In the genomic region with DNA sequence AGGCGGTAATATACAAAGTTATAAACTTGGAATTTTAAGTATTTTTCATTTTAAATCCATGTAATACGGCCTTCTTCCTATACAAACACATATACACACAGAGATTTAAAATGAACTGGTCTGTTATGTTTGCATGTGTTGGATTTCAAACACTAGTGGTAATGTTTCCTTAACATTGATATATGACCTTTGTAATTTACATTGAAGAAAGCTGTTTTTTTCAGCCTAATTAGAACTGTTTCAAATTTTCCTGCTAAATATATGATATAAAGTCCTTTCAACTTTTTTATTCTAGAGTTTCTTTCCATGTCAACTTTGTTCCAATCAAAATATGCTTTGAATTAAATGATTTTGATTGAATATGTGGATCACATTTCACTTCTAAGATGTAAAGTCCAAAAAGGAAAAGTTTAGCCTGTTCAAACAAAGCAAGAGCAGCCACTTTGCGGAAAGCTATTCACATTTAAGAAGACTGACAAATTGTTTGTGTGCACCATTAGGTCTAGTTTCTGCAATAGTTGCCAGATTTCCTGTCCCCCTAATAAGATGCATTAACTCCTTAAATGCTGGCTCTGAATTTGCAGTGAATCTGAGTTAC, we compare ENCODE assay signal across 1 cellular context.
A peak's percentile ranks its signal among the peaks of the same experiment; 100 is the strongest.
TF ChIP-seq lines count a peak whose summit lies in the region.

No MANE protein-coding gene starts in this region.

TF ChIP-seq in HepG2, 621 proteins besides CTCF, POLR2A, EP300 and RAD21 (continued from another document and continues in another):
- TF ChIP-seq, protein P1, sequence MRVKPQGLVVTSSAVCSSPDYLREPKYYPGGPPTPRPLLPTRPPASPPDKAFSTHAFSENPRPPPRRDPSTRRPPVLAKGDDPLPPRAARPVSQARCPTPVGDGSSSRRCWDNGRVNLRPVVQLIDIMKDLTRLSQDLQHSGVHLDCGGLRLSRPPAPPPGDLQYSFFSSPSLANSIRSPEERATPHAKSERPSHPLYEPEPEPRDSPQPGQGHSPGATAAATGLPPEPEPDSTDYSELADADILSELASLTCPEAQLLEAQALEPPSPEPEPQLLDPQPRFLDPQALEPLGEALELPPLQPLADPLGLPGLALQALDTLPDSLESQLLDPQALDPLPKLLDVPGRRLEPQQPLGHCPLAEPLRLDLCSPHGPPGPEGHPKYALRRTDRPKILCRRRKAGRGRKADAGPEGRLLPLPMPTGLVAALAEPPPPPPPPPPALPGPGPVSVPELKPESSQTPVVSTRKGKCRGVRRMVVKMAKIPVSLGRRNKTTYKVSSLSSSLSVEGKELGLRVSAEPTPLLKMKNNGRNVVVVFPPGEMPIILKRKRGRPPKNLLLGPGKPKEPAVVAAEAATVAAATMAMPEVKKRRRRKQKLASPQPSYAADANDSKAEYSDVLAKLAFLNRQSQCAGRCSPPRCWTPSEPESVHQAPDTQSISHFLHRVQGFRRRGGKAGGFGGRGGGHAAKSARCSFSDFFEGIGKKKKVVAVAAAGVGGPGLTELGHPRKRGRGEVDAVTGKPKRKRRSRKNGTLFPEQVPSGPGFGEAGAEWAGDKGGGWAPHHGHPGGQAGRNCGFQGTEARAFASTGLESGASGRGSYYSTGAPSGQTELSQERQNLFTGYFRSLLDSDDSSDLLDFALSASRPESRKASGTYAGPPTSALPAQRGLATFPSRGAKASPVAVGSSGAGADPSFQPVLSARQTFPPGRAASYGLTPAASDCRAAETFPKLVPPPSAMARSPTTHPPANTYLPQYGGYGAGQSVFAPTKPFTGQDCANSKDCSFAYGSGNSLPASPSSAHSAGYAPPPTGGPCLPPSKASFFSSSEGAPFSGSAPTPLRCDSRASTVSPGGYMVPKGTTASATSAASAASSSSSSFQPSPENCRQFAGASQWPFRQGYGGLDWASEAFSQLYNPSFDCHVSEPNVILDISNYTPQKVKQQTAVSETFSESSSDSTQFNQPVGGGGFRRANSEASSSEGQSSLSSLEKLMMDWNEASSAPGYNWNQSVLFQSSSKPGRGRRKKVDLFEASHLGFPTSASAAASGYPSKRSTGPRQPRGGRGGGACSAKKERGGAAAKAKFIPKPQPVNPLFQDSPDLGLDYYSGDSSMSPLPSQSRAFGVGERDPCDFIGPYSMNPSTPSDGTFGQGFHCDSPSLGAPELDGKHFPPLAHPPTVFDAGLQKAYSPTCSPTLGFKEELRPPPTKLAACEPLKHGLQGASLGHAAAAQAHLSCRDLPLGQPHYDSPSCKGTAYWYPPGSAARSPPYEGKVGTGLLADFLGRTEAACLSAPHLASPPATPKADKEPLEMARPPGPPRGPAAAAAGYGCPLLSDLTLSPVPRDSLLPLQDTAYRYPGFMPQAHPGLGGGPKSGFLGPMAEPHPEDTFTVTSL (CRISPR knock-in tag; IDR thresholded peaks at IDR 0.05; ENCODE audit: borderline replicate concordance), result peak; percentile 35; the same call in 1 of the 2 replicates
- TF ChIP-seq, protein P2, sequence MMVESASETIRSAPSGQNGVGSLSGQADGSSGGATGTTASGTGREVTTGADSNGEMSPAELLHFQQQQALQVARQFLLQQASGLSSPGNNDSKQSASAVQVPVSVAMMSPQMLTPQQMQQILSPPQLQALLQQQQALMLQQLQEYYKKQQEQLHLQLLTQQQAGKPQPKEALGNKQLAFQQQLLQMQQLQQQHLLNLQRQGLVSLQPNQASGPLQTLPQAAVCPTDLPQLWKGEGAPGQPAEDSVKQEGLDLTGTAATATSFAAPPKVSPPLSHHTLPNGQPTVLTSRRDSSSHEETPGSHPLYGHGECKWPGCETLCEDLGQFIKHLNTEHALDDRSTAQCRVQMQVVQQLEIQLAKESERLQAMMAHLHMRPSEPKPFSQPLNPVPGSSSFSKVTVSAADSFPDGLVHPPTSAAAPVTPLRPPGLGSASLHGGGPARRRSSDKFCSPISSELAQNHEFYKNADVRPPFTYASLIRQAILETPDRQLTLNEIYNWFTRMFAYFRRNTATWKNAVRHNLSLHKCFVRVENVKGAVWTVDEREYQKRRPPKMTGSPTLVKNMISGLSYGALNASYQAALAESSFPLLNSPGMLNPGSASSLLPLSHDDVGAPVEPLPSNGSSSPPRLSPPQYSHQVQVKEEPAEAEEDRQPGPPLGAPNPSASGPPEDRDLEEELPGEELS (CRISPR knock-in tag; IDR thresholded peaks at IDR 0.05), result peak; percentile 27; the same call in 1 of the 2 replicates
- TF ChIP-seq ELF3 (CRISPR knock-in tag; IDR thresholded peaks at IDR 0.05) (peak; percentile 35; the same call in 1 of the 2 replicates), HNF4G (IDR thresholded peaks at IDR 0.05; ENCODE audit: borderline replicate concordance, low read depth, low read length) (peak; percentile 12; the same call in 1 of the 2 replicates), HNF4G (CRISPR knock-in tag; IDR thresholded peaks at IDR 0.05; ENCODE audit: borderline replicate concordance, low read depth) (no peak), ZFP41 (CRISPR knock-in tag; IDR thresholded peaks at IDR 0.05; ENCODE audit: borderline replicate concordance) (no peak), PAWR (CRISPR knock-in tag; IDR thresholded peaks at IDR 0.05; ENCODE audit: borderline replicate concordance) (no peak), ATF7-NPFF (CRISPR knock-in tag; IDR thresholded peaks at IDR 0.05; ENCODE audit: low read depth) (no peak), HDAC2 (CRISPR knock-in tag; IDR thresholded peaks at IDR 0.05) (0 out of 2 replicates have a peak, but pooled peaks have one; percentile 10), SATB2 (CRISPR knock-in tag; IDR thresholded peaks at IDR 0.05) (peak; percentile 52; the same call in 1 of the 2 replicates), NR2F6 (IDR thresholded peaks at IDR 0.05) (peak; percentile 47; the same call in 1 of the 2 replicates), NR2F6 (CRISPR knock-in tag; IDR thresholded peaks at IDR 0.05) (no peak), ASH2L (IDR thresholded peaks at IDR 0.05; ENCODE audit: insufficient read length, low read depth, low read length) (peak; percentile 62), CEBPG (CRISPR knock-in tag; IDR thresholded peaks at IDR 0.05) (peak; percentile 58), GZF1 (CRISPR knock-in tag; IDR thresholded peaks at IDR 0.05) (peak; percentile 89; the same call in 1 of the 2 replicates), ZNF850 (CRISPR knock-in tag; conservative IDR thresholded peaks at IDR 0.05) (no peak), ZNF652 (CRISPR knock-in tag; IDR thresholded peaks at IDR 0.05; ENCODE audit: borderline replicate concordance, low read depth) (peak; percentile 97), NFIB (CRISPR knock-in tag; IDR thresholded peaks at IDR 0.05; ENCODE audit: borderline replicate concordance) (no peak), DPF2 (CRISPR knock-in tag; IDR thresholded peaks at IDR 0.05; ENCODE audit: borderline replicate concordance, low read depth) (peak; percentile 32; the same call in 1 of the 2 replicates), FOXP1 (IDR thresholded peaks at IDR 0.05) (no peak), FOXP1 (CRISPR knock-in tag; IDR thresholded peaks at IDR 0.05) (no peak), ZNF367 (CRISPR knock-in tag; IDR thresholded peaks at IDR 0.05; ENCODE audit: borderline replicate concordance) (no peak), NFIC (IDR thresholded peaks at IDR 0.05; ENCODE audit: low read length) (peak; percentile 57; the same call in 1 of the 2 replicates)
- TF ChIP-seq, protein P3, sequence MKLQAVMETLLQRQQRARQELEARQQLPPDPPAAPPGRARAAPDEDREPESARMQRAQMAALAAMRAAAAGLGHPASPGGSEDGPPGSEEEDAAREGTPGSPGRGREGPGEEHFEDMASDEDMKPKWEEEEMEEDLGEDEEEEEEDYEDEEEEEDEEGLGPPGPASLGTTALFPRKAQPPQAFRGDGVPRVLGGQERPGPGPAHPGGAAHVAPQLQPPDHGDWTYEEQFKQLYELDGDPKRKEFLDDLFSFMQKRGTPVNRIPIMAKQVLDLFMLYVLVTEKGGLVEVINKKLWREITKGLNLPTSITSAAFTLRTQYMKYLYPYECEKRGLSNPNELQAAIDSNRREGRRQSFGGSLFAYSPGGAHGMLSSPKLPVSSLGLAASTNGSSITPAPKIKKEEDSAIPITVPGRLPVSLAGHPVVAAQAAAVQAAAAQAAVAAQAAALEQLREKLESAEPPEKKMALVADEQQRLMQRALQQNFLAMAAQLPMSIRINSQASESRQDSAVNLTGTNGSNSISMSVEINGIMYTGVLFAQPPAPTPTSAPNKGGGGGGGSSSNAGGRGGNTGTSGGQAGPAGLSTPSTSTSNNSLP (IDR thresholded peaks at IDR 0.05; ENCODE audit: low read depth, low read length), result peak; percentile 74
- TF ChIP-seq, protein P4, sequence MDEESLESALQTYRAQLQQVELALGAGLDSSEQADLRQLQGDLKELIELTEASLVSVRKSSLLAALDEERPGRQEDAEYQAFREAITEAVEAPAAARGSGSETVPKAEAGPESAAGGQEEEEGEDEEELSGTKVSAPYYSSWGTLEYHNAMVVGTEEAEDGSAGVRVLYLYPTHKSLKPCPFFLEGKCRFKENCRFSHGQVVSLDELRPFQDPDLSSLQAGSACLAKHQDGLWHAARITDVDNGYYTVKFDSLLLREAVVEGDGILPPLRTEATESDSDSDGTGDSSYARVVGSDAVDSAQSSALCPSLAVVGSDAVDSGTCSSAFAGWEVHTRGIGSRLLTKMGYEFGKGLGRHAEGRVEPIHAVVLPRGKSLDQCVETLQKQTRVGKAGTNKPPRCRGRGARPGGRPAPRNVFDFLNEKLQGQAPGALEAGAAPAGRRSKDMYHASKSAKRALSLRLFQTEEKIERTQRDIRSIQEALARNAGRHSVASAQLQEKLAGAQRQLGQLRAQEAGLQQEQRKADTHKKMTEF (CRISPR knock-in tag; IDR thresholded peaks at IDR 0.05), result peak; percentile 30; the same call in 1 of the 2 replicates
- TF ChIP-seq, protein P5, sequence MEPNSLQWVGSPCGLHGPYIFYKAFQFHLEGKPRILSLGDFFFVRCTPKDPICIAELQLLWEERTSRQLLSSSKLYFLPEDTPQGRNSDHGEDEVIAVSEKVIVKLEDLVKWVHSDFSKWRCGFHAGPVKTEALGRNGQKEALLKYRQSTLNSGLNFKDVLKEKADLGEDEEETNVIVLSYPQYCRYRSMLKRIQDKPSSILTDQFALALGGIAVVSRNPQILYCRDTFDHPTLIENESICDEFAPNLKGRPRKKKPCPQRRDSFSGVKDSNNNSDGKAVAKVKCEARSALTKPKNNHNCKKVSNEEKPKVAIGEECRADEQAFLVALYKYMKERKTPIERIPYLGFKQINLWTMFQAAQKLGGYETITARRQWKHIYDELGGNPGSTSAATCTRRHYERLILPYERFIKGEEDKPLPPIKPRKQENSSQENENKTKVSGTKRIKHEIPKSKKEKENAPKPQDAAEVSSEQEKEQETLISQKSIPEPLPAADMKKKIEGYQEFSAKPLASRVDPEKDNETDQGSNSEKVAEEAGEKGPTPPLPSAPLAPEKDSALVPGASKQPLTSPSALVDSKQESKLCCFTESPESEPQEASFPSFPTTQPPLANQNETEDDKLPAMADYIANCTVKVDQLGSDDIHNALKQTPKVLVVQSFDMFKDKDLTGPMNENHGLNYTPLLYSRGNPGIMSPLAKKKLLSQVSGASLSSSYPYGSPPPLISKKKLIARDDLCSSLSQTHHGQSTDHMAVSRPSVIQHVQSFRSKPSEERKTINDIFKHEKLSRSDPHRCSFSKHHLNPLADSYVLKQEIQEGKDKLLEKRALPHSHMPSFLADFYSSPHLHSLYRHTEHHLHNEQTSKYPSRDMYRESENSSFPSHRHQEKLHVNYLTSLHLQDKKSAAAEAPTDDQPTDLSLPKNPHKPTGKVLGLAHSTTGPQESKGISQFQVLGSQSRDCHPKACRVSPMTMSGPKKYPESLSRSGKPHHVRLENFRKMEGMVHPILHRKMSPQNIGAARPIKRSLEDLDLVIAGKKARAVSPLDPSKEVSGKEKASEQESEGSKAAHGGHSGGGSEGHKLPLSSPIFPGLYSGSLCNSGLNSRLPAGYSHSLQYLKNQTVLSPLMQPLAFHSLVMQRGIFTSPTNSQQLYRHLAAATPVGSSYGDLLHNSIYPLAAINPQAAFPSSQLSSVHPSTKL (CRISPR knock-in tag; IDR thresholded peaks at IDR 0.05), result peak; percentile 37; the same call in 1 of the 2 replicates
- TF ChIP-seq, protein P6, sequence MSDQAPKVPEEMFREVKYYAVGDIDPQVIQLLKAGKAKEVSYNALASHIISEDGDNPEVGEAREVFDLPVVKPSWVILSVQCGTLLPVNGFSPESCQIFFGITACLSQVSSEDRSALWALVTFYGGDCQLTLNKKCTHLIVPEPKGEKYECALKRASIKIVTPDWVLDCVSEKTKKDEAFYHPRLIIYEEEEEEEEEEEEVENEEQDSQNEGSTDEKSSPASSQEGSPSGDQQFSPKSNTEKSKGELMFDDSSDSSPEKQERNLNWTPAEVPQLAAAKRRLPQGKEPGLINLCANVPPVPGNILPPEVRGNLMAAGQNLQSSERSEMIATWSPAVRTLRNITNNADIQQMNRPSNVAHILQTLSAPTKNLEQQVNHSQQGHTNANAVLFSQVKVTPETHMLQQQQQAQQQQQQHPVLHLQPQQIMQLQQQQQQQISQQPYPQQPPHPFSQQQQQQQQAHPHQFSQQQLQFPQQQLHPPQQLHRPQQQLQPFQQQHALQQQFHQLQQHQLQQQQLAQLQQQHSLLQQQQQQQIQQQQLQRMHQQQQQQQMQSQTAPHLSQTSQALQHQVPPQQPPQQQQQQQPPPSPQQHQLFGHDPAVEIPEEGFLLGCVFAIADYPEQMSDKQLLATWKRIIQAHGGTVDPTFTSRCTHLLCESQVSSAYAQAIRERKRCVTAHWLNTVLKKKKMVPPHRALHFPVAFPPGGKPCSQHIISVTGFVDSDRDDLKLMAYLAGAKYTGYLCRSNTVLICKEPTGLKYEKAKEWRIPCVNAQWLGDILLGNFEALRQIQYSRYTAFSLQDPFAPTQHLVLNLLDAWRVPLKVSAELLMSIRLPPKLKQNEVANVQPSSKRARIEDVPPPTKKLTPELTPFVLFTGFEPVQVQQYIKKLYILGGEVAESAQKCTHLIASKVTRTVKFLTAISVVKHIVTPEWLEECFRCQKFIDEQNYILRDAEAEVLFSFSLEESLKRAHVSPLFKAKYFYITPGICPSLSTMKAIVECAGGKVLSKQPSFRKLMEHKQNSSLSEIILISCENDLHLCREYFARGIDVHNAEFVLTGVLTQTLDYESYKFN (CRISPR knock-in tag; conservative IDR thresholded peaks at IDR 0.05), result peak; percentile 79
- TF ChIP-seq, protein P7, sequence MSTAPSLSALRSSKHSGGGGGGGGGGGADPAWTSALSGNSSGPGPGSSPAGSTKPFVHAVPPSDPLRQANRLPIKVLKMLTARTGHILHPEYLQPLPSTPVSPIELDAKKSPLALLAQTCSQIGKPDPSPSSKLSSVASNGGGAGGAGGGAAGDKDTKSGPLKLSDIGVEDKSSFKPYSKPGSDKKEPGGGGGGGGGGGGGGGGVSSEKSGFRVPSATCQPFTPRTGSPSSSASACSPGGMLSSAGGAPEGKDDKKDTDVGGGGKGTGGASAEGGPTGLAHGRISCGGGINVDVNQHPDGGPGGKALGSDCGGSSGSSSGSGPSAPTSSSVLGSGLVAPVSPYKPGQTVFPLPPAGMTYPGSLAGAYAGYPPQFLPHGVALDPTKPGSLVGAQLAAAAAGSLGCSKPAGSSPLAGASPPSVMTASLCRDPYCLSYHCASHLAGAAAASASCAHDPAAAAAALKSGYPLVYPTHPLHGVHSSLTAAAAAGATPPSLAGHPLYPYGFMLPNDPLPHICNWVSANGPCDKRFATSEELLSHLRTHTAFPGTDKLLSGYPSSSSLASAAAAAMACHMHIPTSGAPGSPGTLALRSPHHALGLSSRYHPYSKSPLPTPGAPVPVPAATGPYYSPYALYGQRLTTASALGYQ (CRISPR knock-in tag; IDR thresholded peaks at IDR 0.05), result 0 out of 2 replicates have a peak, but pooled peaks have one; percentile 29
